Comparison of ENCODE assay signal across 9 cellular contexts in genomic region chr5:43631182-43631910, GRCh38. TPM values are rescaled to one million over a fixed set of nuclear protein-coding genes. Genes with fewer than 3 reads are reported as not detected.
DNase-seq lines count a peak whose midpoint lies in the region; ATAC-seq and TF ChIP-seq lines count a peak whose summit lies in the region.
"Had no signal": no experiment of that assay in that cellular context is flagged by ENCODE, and none has a peak within 500 bp of the region (broad histone marks: within the 10 kb centered on the region; RNA-seq: fewer than 3 reads in every experiment).

No MANE protein-coding gene starts in this region.

- H2BK5ac ChIP-seq in H9 (ENCODE audit: insufficient read length, low read length) (no peak overlapping the region), trophoblast cell (ENCODE audit: low read depth, low read length, poor library complexity) (no peak overlapping the region)

- no CpG with 5 or more reads among the region's 5 CpGs for WGBS in H9 (ENCODE audit: extremely low coverage, insufficient read length, low lambda C conversion rate)
- no CpG with 5 or more reads among the region's 5 CpGs for WGBS in trophoblast cell (ENCODE audit: extremely low coverage, insufficient coverage, insufficient read length)

- H4K8ac ChIP-seq in H9 (replicated peaks; ENCODE audit: insufficient read length, low read depth, low read length) (no peak overlapping the region), trophoblast cell (ENCODE audit: low read depth, low read length) (no peak overlapping the region)

- H3K9ac ChIP-seq in H9 (ENCODE audit: extremely low read depth, insufficient read length, low read length) (no peak overlapping the region), OCI-LY3 (ENCODE audit: low read length) (no peak overlapping the region), trophoblast cell (ENCODE audit: low read length) (no peak overlapping the region)
- H3K9ac ChIP-seq: BLaER1 had no signal

- H3K9me3 Mint-ChIP-seq in H9 (no peaks in the 10 kb centered on the region), glutamatergic neuron (ENCODE audit: unreplicated experiment) (peaks cover 10% of the 10 kb centered on the region)

- no peaks in the 10 kb centered on the region for H3K23me2 ChIP-seq in H9 (ENCODE audit: insufficient read length, low read depth, low read length, poor library complexity, severe bottlenecking)

- H3K4me2 ChIP-seq in H9 (ENCODE audit: insufficient read depth, insufficient read length, low read length): no peak overlapping the region
- H3K4me2 ChIP-seq in OCI-LY3 (ENCODE audit: low read length): no peak overlapping the region
- no peak overlapping the region for H3K4me2 ChIP-seq in trophoblast cell (ENCODE audit: low read length)
- H3K4me2 ChIP-seq: BLaER1 had no signal

- H2BK20ac ChIP-seq in H9 (ENCODE audit: low read depth, low read length, poor library complexity, severe bottlenecking): no peak overlapping the region

- H3K56ac ChIP-seq in H9 (ENCODE audit: insufficient read length, low read depth, low read length): no peak overlapping the region

- no peak overlapping the region for H2AK5ac ChIP-seq in H9 (ENCODE audit: insufficient read length, low read length)
- H2AK5ac ChIP-seq in trophoblast cell (ENCODE audit: low read length): no peak overlapping the region

- H4K91ac ChIP-seq in H9 (ENCODE audit: insufficient read length, low read depth, low read length) (no peak overlapping the region), trophoblast cell (ENCODE audit: low read depth, low read length) (no peak overlapping the region)

- H2BK15ac ChIP-seq in H9 (ENCODE audit: low read depth, low read length): no peak overlapping the region

- H3T11ph ChIP-seq in H9 (ENCODE audit: low read length): no peak overlapping the region

- H3K14ac ChIP-seq in H9 (ENCODE audit: insufficient read depth, low read length) (no peak overlapping the region), trophoblast cell (ENCODE audit: low read length) (no peak overlapping the region)

- H3K27me3 Mint-ChIP-seq in H9 (ENCODE audit: low read depth) (no peaks in the 10 kb centered on the region), glutamatergic neuron (ENCODE audit: unreplicated experiment) (peaks cover 7% of the 10 kb centered on the region)

- H3K9me3 ChIP-seq in H9 (ENCODE audit: control insufficient read depth, low read depth, low read length) (no peaks in the 10 kb centered on the region), OCI-LY3 (ENCODE audit: insufficient read depth, low read length) (no peaks in the 10 kb centered on the region), trophoblast cell (ENCODE audit: insufficient read depth, low read depth, low read length) (no peaks in the 10 kb centered on the region)
- H3K9me3 ChIP-seq: BLaER1 had no signal

- H3K27ac Mint-ChIP-seq in H9: peak overlapping the region in 1 of 3 experiments; percentile 82; a peak in 2 of 7 replicates
- H3K27ac Mint-ChIP-seq in glutamatergic neuron (ENCODE audit: unreplicated experiment): peak overlapping the region; percentile 95

- H3K4ac ChIP-seq in H9 (ENCODE audit: low read depth, low read length): no peak overlapping the region
- H3K4ac ChIP-seq in trophoblast cell (ENCODE audit: low read depth, low read length): no peak overlapping the region

- H4K12ac ChIP-seq in trophoblast cell (ENCODE audit: low read depth, low read length): no peak overlapping the region

- H3K27me3 ChIP-seq in H9 (ENCODE audit: insufficient read depth, low read length): no peaks in the 10 kb centered on the region
- H3K27me3 ChIP-seq in OCI-LY3 (ENCODE audit: low read depth, low read length): no peaks in the 10 kb centered on the region
- H3K27me3 ChIP-seq in trophoblast cell (ENCODE audit: insufficient read depth, low read length): no peaks in the 10 kb centered on the region
- H3K27me3 ChIP-seq: BLaER1 had no signal

- H3K79me2 ChIP-seq in H9 (ENCODE audit: insufficient read depth, low read length) (no peaks in the 10 kb centered on the region), OCI-LY3 (ENCODE audit: low read length) (no peaks in the 10 kb centered on the region), trophoblast cell (ENCODE audit: control insufficient read depth, insufficient read depth, low read length, poor library complexity) (no peaks in the 10 kb centered on the region)

- peak; percentile 82 for TF ChIP-seq CTCF in H9 (conservative IDR thresholded peaks at IDR 0.05)
- peak; percentile 55 for TF ChIP-seq CTCF in OCI-LY3 (IDR thresholded peaks at IDR 0.05; ENCODE audit: low read depth, low read length)
- TF ChIP-seq CTCF in glutamatergic neuron (IDR thresholded peaks at IDR 0.05; ENCODE audit: partially characterized antibody, unreplicated experiment): peak; percentile 50

- H3K36me3 Mint-ChIP-seq in H9 (ENCODE audit: insufficient read depth in 1 of 3, low read depth in 3 of 3) (peaks cover 3 to 7% (median 3%) of the 10 kb centered on the region in 3 experiments; a peak in 4 of 7 replicates), glutamatergic neuron (ENCODE audit: unreplicated experiment) (no peaks in the 10 kb centered on the region)

- H3K4me1 Mint-ChIP-seq in H9: peaks cover 6 to 9% of the 10 kb centered on the region in 2 experiments
- H3K4me1 Mint-ChIP-seq in glutamatergic neuron (ENCODE audit: low read depth, unreplicated experiment): peaks cover 35% of the 10 kb centered on the region

- peak; percentile 88 to 90 for ATAC-seq in activated CD4-positive, CD25-positive, alpha-beta regulatory T cell treated with anti-CD3 and anti-CD28 coated beads, Interleukin-2, amount 50 U/mL, for 24 hours

- H2AFZ ChIP-seq in H9 (ENCODE audit: low read length) (no peak overlapping the region), OCI-LY3 (ENCODE audit: low read depth, low read length) (no peak overlapping the region), trophoblast cell (ENCODE audit: insufficient read depth, low read length, poor library complexity) (no peak overlapping the region)

- H4K20me1 ChIP-seq in H9 (ENCODE audit: control insufficient read depth, insufficient read depth, insufficient read length) (no peaks in the 10 kb centered on the region), OCI-LY3 (ENCODE audit: insufficient read depth, low read length) (peaks cover 3% of the 10 kb centered on the region; the same call in 1 of the 2 replicates)

- no peak for DNase-seq in activated CD4-positive, CD25-positive, alpha-beta regulatory T cell treated with anti-CD3 and anti-CD28 coated beads, Interleukin-2, amount 50 U/mL, for 72 hours
- DNase-seq in H9 (peak; percentile 66), Kasumi-1 (lab: John Stamatoyannopoulos, UW) (peak; percentile 92 to 97), glutamatergic neuron (peak; percentile 74), trophoblast cell (peak; percentile 53 to 91)
- DNase-seq in activated naive CD4-positive, alpha-beta T cell treated with anti-CD3 and anti-CD28 coated beads, Interleukin-2, amount 50 U/mL, for 16 hours: peak; percentile 12

- no peak overlapping the region for H4K5ac ChIP-seq in H9 (ENCODE audit: insufficient read length, low read depth, low read length)

- H3K79me1 ChIP-seq in H9 (ENCODE audit: insufficient read depth, low read depth, low read length, poor library complexity, severe bottlenecking) (no peaks in the 10 kb centered on the region), trophoblast cell (ENCODE audit: low read length) (no peaks in the 10 kb centered on the region)

- H3K4me3 Mint-ChIP-seq in H9 (no peak overlapping the region), glutamatergic neuron (ENCODE audit: unreplicated experiment) (peak overlapping the region; percentile 65)

- H2BK12ac ChIP-seq in H9 (ENCODE audit: insufficient read length, low read depth, low read length): no peak overlapping the region
- H2BK12ac ChIP-seq in trophoblast cell (ENCODE audit: low read length): no peak overlapping the region

- no peak overlapping the region for H3K18ac ChIP-seq in H9 (ENCODE audit: insufficient read length, low read depth, low read length)
- H3K18ac ChIP-seq in trophoblast cell (ENCODE audit: low read length): no peak overlapping the region

- H3K27ac ChIP-seq in H9 (ENCODE audit: insufficient read length, low read depth, low read length) (no peak overlapping the region), OCI-LY3 (ENCODE audit: low read length) (no peak overlapping the region), trophoblast cell (ENCODE audit: low read depth, low read length) (no peak overlapping the region)
- H3K27ac ChIP-seq: BLaER1 had no signal

- H3K23ac ChIP-seq in H9 (ENCODE audit: insufficient read length, low read depth, low read length) (no peak overlapping the region), trophoblast cell (ENCODE audit: low read length) (no peak overlapping the region)

- peaks cover 14% of the 10 kb centered on the region for H3K36me3 ChIP-seq in OCI-LY3 (replicated peaks; ENCODE audit: low read depth, low read length)
- H3K36me3 ChIP-seq in trophoblast cell (ENCODE audit: control insufficient read depth in 1 of 2, insufficient read depth in 2 of 2, low read length in 2 of 2): no peaks in the 10 kb centered on the region

- no peak overlapping the region for H3K4me3 ChIP-seq in OCI-LY3 (ENCODE audit: low read length)
- no peak overlapping the region for H3K4me3 ChIP-seq in trophoblast cell (ENCODE audit: low read depth, low read length)
- H3K4me3 ChIP-seq: BLaER1 had no signal

- no peaks in the 10 kb centered on the region for H3K4me1 ChIP-seq in H9 (ENCODE audit: insufficient read depth, low read length)
- H3K4me1 ChIP-seq in OCI-LY3 (ENCODE audit: low read length): no peaks in the 10 kb centered on the region
- H3K4me1 ChIP-seq in trophoblast cell (ENCODE audit: control insufficient read depth in 1 of 2, insufficient read depth in 2 of 2, low read length in 2 of 2): no peaks in the 10 kb centered on the region
- H3K4me1 ChIP-seq: BLaER1 had no signal

- H2BK120ac ChIP-seq in H9 (ENCODE audit: low read depth, low read length, poor library complexity, severe bottlenecking) (no peak overlapping the region), trophoblast cell (ENCODE audit: insufficient read depth, low read length, poor library complexity) (no peak overlapping the region)

RNA-seq across cellular contexts. Expression of gene NNT, which starts 28.4 kb away (rescaled TPM):
- 25.2 and 27.6 TPM in 2 replicates for total RNA-seq in H9 (2021)
- 152 TPM for total RNA-seq in glutamatergic neuron (ENCODE audit: unreplicated experiment)
- 20.1 and 20.7 TPM in 2 replicates for polyA plus RNA-seq in trophoblast cell (2013)
